Comparison of ENCODE assay signal across 1 cellular context in the genomic region with DNA sequence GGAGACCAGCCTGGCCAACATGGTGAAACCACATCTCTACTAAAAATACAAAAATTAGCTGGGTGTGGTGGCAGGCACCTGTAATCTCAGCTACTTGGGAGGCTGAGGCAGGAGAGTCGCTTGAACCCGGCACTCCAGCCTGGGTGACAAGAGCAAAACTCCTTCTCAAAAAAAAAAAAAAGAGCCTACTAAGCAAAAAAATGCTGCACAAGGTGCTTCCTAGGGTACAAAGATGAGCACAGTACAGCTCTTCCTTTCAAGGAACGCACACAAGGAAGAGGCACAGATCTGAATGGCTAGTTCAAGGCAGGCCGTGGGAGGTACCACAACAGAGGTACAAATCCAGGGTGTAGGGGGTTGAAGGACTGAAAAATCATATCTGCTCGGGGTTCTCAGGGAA. TPM values are rescaled to one million over a fixed set of nuclear protein-coding genes. Genes with fewer than 3 reads are reported as not detected.
"Had no signal": no experiment of that assay in that cellular context is flagged by ENCODE, and none has a peak within 500 bp of the region (broad histone marks: within the 10 kb centered on the region; RNA-seq: fewer than 3 reads in every experiment).

No MANE protein-coding gene starts in this region.

RNA-seq across cellular contexts. Expression of a gene that starts 46.9 kb away (rescaled TPM):
- total RNA-seq: HT-29 had no signal
